8 cellular contexts compared by ENCODE assay signal in the genomic region with DNA sequence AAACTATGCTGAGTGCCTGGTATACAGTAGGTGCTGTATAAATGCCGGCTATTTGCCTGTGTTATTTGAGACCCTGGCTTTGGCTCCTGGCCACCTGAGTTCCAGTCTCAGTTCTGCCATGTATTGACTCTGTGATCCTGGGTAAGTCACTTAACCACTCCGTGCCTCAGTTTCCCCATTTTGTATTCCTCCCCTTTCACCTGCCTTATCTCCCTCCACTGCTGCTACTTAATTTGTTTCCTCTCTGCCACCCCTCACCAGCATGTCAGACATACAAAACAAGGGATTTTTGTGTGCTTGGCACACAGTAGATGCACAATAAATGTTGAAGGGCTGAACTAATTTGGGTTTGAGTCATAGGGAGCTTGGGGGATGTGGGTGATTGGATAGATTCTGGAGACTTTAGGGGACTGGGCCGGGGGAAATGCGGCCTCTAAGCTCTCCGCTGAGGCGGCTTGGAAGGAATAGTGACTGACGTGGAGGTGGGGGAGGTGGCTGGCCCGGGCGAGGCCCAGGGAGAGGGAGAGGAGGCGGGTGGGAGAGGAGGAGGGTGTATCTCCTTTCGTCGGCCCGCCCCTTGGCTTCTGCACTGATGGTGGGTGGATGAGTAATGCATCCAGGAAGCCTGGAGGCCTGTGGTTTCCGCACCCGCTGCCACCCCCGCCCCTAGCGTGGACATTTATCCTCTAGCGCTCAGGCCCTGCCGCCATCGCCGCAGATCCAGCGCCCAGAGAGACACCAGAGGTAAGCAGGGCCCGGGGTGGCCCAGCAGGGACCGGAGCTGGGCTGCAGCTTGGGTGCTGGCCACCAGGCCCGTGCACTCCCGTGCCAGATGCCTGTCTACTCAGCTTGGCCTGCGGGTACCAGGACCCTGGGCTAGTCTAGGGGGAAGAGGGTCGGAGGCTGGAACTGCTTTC. TPM values are rescaled to one million over a fixed set of nuclear protein-coding genes. Genes with fewer than 3 reads are reported as not detected.
DNase-seq lines count a peak whose midpoint lies in the region; ATAC-seq and TF ChIP-seq lines count a peak whose summit lies in the region.

A gene (plus strand): TSS at position 706 of the 917 bp plus-strand sequence. CDS start 980 bp downstream, outside the sequence.

- H3K36me3 Mint-ChIP-seq in CD4-positive, CD25-positive, alpha-beta regulatory T cell: peaks cover 5% of the 10 kb centered on the region
- H3K36me3 Mint-ChIP-seq in activated naive CD8-positive, alpha-beta T cell treated with anti-CD3 and anti-CD28 coated beads, Interleukin-2, amount 50 U/mL, for 24 hours (ENCODE audit: low read depth): no peaks in the 10 kb centered on the region

- H3K4me3 ChIP-seq in CD4-positive, CD25-positive, alpha-beta regulatory T cell (ENCODE audit: low read depth, low read length): peak within 1 kb of the TSS; percentile 51
- peak within 1 kb of the TSS in 3 of 4 donors; percentile 30 to 48 (median 33) for H3K4me3 ChIP-seq in transverse colon

- no peaks in the 10 kb centered on the region for H3K27me3 ChIP-seq in CD4-positive, CD25-positive, alpha-beta regulatory T cell (ENCODE audit: control insufficient read depth, insufficient read depth, low read length)
- H3K27me3 ChIP-seq in transverse colon: no peaks in the 10 kb centered on the region

- in situ Hi-C loops in transverse colon (cut with MboI; ENCODE audit: low pct_ligation_motif_present in 1 of 4, low pct_unique_long_range_greater_than_20kb in 1 of 4, low sequenced_read_pairs in 3 of 4): no loop called here

- DNase-seq in CD4-positive, CD25-positive, alpha-beta regulatory T cell: peak; percentile 54 to 85 (median 55)
- DNase-seq in HT-29 (ENCODE audit: low spot score) (peak; percentile 84), SW 1271 (lab: John Stamatoyannopoulos, UW) (peak; percentile 56 to 60), cardiac septum (ENCODE audit: low spot score) (peak; percentile 94), pons (ENCODE audit: low spot score) (peak; percentile 24), transverse colon (peak; percentile 82)
- peak; percentile 78 for DNase-seq in activated naive CD8-positive, alpha-beta T cell treated with anti-CD3 and anti-CD28 coated beads, Interleukin-2, amount 50 U/mL, for 24 hours

- ATAC-seq in CD4-positive, CD25-positive, alpha-beta regulatory T cell (ENCODE audit: low read depth in 2 of 2): peak; percentile 91 to 96
- ATAC-seq in GM21360 (IDR thresholded peaks at IDR 0.05; ENCODE audit: unreplicated experiment): peak; percentile 80
- peak; percentile 90 for ATAC-seq in activated naive CD8-positive, alpha-beta T cell treated with anti-CD3 and anti-CD28 coated beads, Interleukin-2, amount 50 U/mL, for 24 hours

- peaks cover 23% of the 10 kb centered on the region for H3K4me1 ChIP-seq in CD4-positive, CD25-positive, alpha-beta regulatory T cell (ENCODE audit: control insufficient read depth, insufficient read depth, low read length, poor library complexity, severe bottlenecking)
- H3K4me1 ChIP-seq in transverse colon: peaks cover 0 to 8% (median 0%) of the 10 kb centered on the region in 4 donors

- TF ChIP-seq EP300 in transverse colon (IDR thresholded peaks at IDR 0.05; ENCODE audit: low read depth): no peak

- no peak for TF ChIP-seq CTCF in transverse colon (IDR thresholded peaks at IDR 0.05)

- no peaks in the 10 kb centered on the region for H3K9me3 ChIP-seq in CD4-positive, CD25-positive, alpha-beta regulatory T cell (ENCODE audit: control insufficient read depth in 2 of 2, low read length in 2 of 2)
- no peaks in the 10 kb centered on the region for H3K9me3 ChIP-seq in transverse colon

- intact Hi-C loops in cardiac septum (cut with DNase I) (no loop called here), transverse colon (cut with DNase I; ENCODE audit: low total_unique reads) (no loop called here)

- H3K9me3 Mint-ChIP-seq in CD4-positive, CD25-positive, alpha-beta regulatory T cell: peaks cover 0 to 4% (median 0%) of the 10 kb centered on the region in 7 donors
- H3K9me3 Mint-ChIP-seq in activated naive CD8-positive, alpha-beta T cell treated with anti-CD3 and anti-CD28 coated beads, Interleukin-2, amount 50 U/mL, for 24 hours: no peaks in the 10 kb centered on the region

- H3K27ac Mint-ChIP-seq in CD4-positive, CD25-positive, alpha-beta regulatory T cell: peak within 1 kb of the TSS; percentile 50 to 92 (median 87)
- peak within 1 kb of the TSS; percentile 60 for H3K27ac Mint-ChIP-seq in activated naive CD8-positive, alpha-beta T cell treated with anti-CD3 and anti-CD28 coated beads, Interleukin-2, amount 50 U/mL, for 24 hours

- H3K4me3 Mint-ChIP-seq in CD4-positive, CD25-positive, alpha-beta regulatory T cell: peak within 1 kb of the TSS; percentile 47 to 86 (median 70)
- H3K4me3 Mint-ChIP-seq in activated naive CD8-positive, alpha-beta T cell treated with anti-CD3 and anti-CD28 coated beads, Interleukin-2, amount 50 U/mL, for 24 hours: peak within 1 kb of the TSS; percentile 74

- H3K4me1 Mint-ChIP-seq in CD4-positive, CD25-positive, alpha-beta regulatory T cell: peaks cover 0 to 28% (median 15%) of the 10 kb centered on the region in 4 donors
- peaks cover 48% of the 10 kb centered on the region for H3K4me1 Mint-ChIP-seq in activated naive CD8-positive, alpha-beta T cell treated with anti-CD3 and anti-CD28 coated beads, Interleukin-2, amount 50 U/mL, for 24 hours

- no peaks in the 10 kb centered on the region for H3K27me3 Mint-ChIP-seq in CD4-positive, CD25-positive, alpha-beta regulatory T cell
- peaks cover 4% of the 10 kb centered on the region for H3K27me3 Mint-ChIP-seq in activated naive CD8-positive, alpha-beta T cell treated with anti-CD3 and anti-CD28 coated beads, Interleukin-2, amount 50 U/mL, for 24 hours

- 41% methylated on average over 23 of the region's 28 CpGs; no CpG with 5 or more reads in 1 of the 2 donors for WGBS in transverse colon (ENCODE audit: low coverage in 1 of 2), 2 donors

- peak within 1 kb of the TSS; percentile 65 for H3K27ac ChIP-seq in CD4-positive, CD25-positive, alpha-beta regulatory T cell (ENCODE audit: insufficient read depth, low read length, poor library complexity, severe bottlenecking)
- peak within 1 kb of the TSS; percentile 70 to 85 (median 80) for H3K27ac ChIP-seq in transverse colon

- H3K36me3 ChIP-seq in CD4-positive, CD25-positive, alpha-beta regulatory T cell (ENCODE audit: control insufficient read depth, insufficient read depth, low read length): no peaks in the 10 kb centered on the region
- H3K36me3 ChIP-seq in transverse colon: no peaks in the 10 kb centered on the region

- TF ChIP-seq POLR2A in transverse colon (IDR thresholded peaks at IDR 0.05): no peak

RNA-seq across cellular contexts. Expression of the gene that starts here (rescaled TPM):
- 31.8 TPM for total RNA-seq in CD4-positive, CD25-positive, alpha-beta regulatory T cell
- 100 to 1,000 TPM in 3 of 4 donors, 10 to 100 TPM in 1; 65.2 to 133 (median 112) TPM for polyA plus RNA-seq in CD4-positive, CD25-positive, alpha-beta regulatory T cell
- total RNA-seq in HT-29 (2014; rRNA removed; shearing (Covaris generic)): 116 and 127 TPM in 2 replicates
- total RNA-seq in cardiac septum (255 TPM), transverse colon (10 to 100 TPM; 14.2 to 83.0 (median 43.6) TPM)

Comparison
In these comparisons a context has a peak if more than half of its experiments do, and no peak if none do; other contexts are left out.
1. Peak in every context shown above with its lines: DNase-seq, ATAC-seq, H3K4me3 ChIP-seq and H3K27ac ChIP-seq.
2. DNase-seq: peak in every context shown above with its lines; median percentile 94 in cardiac septum; 84 in HT-29; 82 in transverse colon; 78 in activated naive CD8-positive, alpha-beta T cell treated with anti-CD3 and anti-CD28 coated beads, Interleukin-2, amount 50 U/mL, for 24 hours; 58 in SW 1271; 55 in CD4-positive, CD25-positive, alpha-beta regulatory T cell; 24 in pons.